ENCODE assay signal across 8 cellular contexts in the genomic region with DNA sequence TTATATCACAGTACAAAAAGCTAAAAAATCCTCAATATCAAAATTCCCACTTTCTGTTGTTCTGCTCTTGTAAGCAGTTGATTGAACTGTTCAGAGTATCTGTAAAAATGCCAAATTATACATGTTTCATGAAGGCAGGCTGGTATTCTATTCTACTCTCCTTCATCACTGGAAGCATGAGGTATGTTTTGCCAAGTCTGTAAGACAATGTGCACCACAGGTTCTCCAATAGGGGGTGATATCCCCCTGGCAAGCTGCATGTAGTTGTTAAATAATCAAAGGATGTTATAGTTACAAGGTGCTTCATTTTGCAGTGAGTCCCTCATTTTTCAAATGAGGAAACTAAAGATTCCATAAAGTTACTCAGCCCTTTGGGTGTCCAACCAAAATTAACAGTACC. TPM values are rescaled to one million over a fixed set of nuclear protein-coding genes. Genes with fewer than 3 reads are reported as not detected.
A peak's percentile ranks its signal among the peaks of the same experiment; 100 is the strongest.
DNase-seq lines count a peak whose midpoint lies in the region; ATAC-seq and TF ChIP-seq lines count a peak whose summit lies in the region.

No MANE protein-coding gene starts in this region.

- H3K27me3 Mint-ChIP-seq in CD4-positive, CD25-positive, alpha-beta regulatory T cell: no peaks in the 10 kb centered on the region
- H3K27me3 Mint-ChIP-seq in GM23338 (ENCODE audit: insufficient read depth, low read depth, poor library complexity): peaks cover 3% of the 10 kb centered on the region

- TF ChIP-seq CTCF in GM23338 (conservative IDR thresholded peaks at IDR 0.05; ENCODE audit: low read depth in 2 of 2) (peak; percentile 64 to 67), WI38 (IDR thresholded peaks at IDR 0.05; ENCODE audit: low read depth, low read length) (peak; percentile 30; the same call in 1 of the 2 replicates)

- H3K4me3 ChIP-seq in CD4-positive, CD25-positive, alpha-beta regulatory T cell (ENCODE audit: low read depth, low read length): no peak overlapping the region
- no peak overlapping the region for H3K4me3 ChIP-seq in GM23338
- no peak overlapping the region for H3K4me3 ChIP-seq in WI38 (ENCODE audit: low read depth, low read length)

- no peaks in the 10 kb centered on the region for H3F3A ChIP-seq in GM23338 (replicated peaks; ENCODE audit: low read depth)

- peaks cover 14% of the 10 kb centered on the region; the same call in 1 of the 2 replicates for H4K20me1 ChIP-seq in GM23338 (replicated peaks; ENCODE audit: insufficient read depth)

- no peaks in the 10 kb centered on the region for H3K9me3 Mint-ChIP-seq in CD4-positive, CD25-positive, alpha-beta regulatory T cell
- no peaks in the 10 kb centered on the region for H3K9me3 Mint-ChIP-seq in GM23338

- DNase-seq in CD4-positive, CD25-positive, alpha-beta regulatory T cell: peak in 2 of 3 donors; percentile 40 to 52
- DNase-seq in GM23338 (ENCODE audit: low spot score): peak; percentile 44
- peak; percentile 54 for DNase-seq in left kidney (ENCODE audit: low read depth, low spot score)
- DNase-seq in activated effector memory CD4-positive, alpha-beta T cell treated with anti-CD3 and anti-CD28 coated beads, Interleukin-2, amount 50 U/mL, for 16 hours: no peak

- H3K9me2 ChIP-seq in GM23338 (ENCODE audit: insufficient read depth): no peaks in the 10 kb centered on the region

- H3K4me1 ChIP-seq in CD4-positive, CD25-positive, alpha-beta regulatory T cell (ENCODE audit: control insufficient read depth, insufficient read depth, low read length, poor library complexity, severe bottlenecking): peaks cover 39% of the 10 kb centered on the region
- no peaks in the 10 kb centered on the region for H3K4me1 ChIP-seq in GM23338 (ENCODE audit: insufficient read depth)

- H2AFZ ChIP-seq in GM23338: no peak overlapping the region

- no peaks in the 10 kb centered on the region for H3K27me3 ChIP-seq in CD4-positive, CD25-positive, alpha-beta regulatory T cell (ENCODE audit: control insufficient read depth, insufficient read depth, low read length)
- H3K27me3 ChIP-seq in GM23338 (ENCODE audit: insufficient read depth): no peaks in the 10 kb centered on the region

- H3K36me3 ChIP-seq in CD4-positive, CD25-positive, alpha-beta regulatory T cell (ENCODE audit: control insufficient read depth, insufficient read depth, low read length): peaks cover 19% of the 10 kb centered on the region
- H3K36me3 ChIP-seq in GM23338 (ENCODE audit: insufficient read depth): peaks cover 7% of the 10 kb centered on the region; the same call in 1 of the 2 replicates

- H3K27ac ChIP-seq in CD4-positive, CD25-positive, alpha-beta regulatory T cell (ENCODE audit: insufficient read depth, low read length, poor library complexity, severe bottlenecking): no peak overlapping the region
- H3K27ac ChIP-seq in GM23338 (ENCODE audit: low read depth): no peak overlapping the region

- H3K79me2 ChIP-seq in GM23338 (replicated peaks; ENCODE audit: insufficient read depth): peaks cover 33% of the 10 kb centered on the region

- no peak overlapping the region for H3K4me2 ChIP-seq in GM23338

- H3K27ac Mint-ChIP-seq in CD4-positive, CD25-positive, alpha-beta regulatory T cell: peak overlapping the region in 1 of 3 donors; percentile 33
- no peak overlapping the region for H3K27ac Mint-ChIP-seq in GM23338

- peak; percentile 48 to 66 for ATAC-seq in CD4-positive, CD25-positive, alpha-beta regulatory T cell (ENCODE audit: low read depth in 2 of 2)
- ATAC-seq in GM23338 (peak; percentile 64), GM18517 (IDR thresholded peaks at IDR 0.05; ENCODE audit: unreplicated experiment) (no peak), HG02571 (IDR thresholded peaks at IDR 0.05; ENCODE audit: unreplicated experiment) (no peak), HG03175 (IDR thresholded peaks at IDR 0.05; ENCODE audit: unreplicated experiment) (no peak)

- no peaks in the 10 kb centered on the region for H3K9me3 ChIP-seq in CD4-positive, CD25-positive, alpha-beta regulatory T cell (ENCODE audit: control insufficient read depth in 2 of 2, low read length in 2 of 2)

- peaks cover 44 to 76% (median 58%) of the 10 kb centered on the region in 4 donors for H3K4me1 Mint-ChIP-seq in CD4-positive, CD25-positive, alpha-beta regulatory T cell
- H3K4me1 Mint-ChIP-seq in GM23338: peaks cover 3% of the 10 kb centered on the region; the same call in 1 of the 3 replicates

- peaks cover 20% of the 10 kb centered on the region for H3K36me3 Mint-ChIP-seq in CD4-positive, CD25-positive, alpha-beta regulatory T cell
- H3K36me3 Mint-ChIP-seq in GM23338 (ENCODE audit: low read depth): peaks cover 20% of the 10 kb centered on the region

- peak overlapping the region in 1 of 4 donors; percentile 23 for H3K4me3 Mint-ChIP-seq in CD4-positive, CD25-positive, alpha-beta regulatory T cell
- H3K4me3 Mint-ChIP-seq in GM23338: no peak overlapping the region

TF ChIP-seq in GM23338, 12 proteins besides CTCF, POLR2A, EP300 and RAD21:
- no peak for TF ChIP-seq ZNF114 (CRISPR knock-in tag; IDR thresholded peaks at IDR 0.05)
- TF ChIP-seq, protein P1, sequence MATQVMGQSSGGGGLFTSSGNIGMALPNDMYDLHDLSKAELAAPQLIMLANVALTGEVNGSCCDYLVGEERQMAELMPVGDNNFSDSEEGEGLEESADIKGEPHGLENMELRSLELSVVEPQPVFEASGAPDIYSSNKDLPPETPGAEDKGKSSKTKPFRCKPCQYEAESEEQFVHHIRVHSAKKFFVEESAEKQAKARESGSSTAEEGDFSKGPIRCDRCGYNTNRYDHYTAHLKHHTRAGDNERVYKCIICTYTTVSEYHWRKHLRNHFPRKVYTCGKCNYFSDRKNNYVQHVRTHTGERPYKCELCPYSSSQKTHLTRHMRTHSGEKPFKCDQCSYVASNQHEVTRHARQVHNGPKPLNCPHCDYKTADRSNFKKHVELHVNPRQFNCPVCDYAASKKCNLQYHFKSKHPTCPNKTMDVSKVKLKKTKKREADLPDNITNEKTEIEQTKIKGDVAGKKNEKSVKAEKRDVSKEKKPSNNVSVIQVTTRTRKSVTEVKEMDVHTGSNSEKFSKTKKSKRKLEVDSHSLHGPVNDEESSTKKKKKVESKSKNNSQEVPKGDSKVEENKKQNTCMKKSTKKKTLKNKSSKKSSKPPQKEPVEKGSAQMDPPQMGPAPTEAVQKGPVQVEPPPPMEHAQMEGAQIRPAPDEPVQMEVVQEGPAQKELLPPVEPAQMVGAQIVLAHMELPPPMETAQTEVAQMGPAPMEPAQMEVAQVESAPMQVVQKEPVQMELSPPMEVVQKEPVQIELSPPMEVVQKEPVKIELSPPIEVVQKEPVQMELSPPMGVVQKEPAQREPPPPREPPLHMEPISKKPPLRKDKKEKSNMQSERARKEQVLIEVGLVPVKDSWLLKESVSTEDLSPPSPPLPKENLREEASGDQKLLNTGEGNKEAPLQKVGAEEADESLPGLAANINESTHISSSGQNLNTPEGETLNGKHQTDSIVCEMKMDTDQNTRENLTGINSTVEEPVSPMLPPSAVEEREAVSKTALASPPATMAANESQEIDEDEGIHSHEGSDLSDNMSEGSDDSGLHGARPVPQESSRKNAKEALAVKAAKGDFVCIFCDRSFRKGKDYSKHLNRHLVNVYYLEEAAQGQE (IDR thresholded peaks at IDR 0.05; ENCODE audit: unreplicated experiment): no peak
- TF ChIP-seq JUNB (IDR thresholded peaks at IDR 0.05; ENCODE audit: unreplicated experiment): no peak
- no peak for TF ChIP-seq ZNF331 (CRISPR knock-in tag; IDR thresholded peaks at IDR 0.05; ENCODE audit: low read depth)
- no peak for TF ChIP-seq ETS1 (IDR thresholded peaks at IDR 0.05)

RNA-seq across cellular contexts. Expression of gene NEK9, which starts 15.1 kb away (rescaled TPM):
- total RNA-seq in CD4-positive, CD25-positive, alpha-beta regulatory T cell: 58.4 TPM
- 10 to 100 TPM; 10.8 to 14.4 (median 12.6) TPM for polyA plus RNA-seq in CD4-positive, CD25-positive, alpha-beta regulatory T cell
- 31.1 and 37.3 TPM in 2 replicates for total RNA-seq in GM23338 (2014; rRNA removed; shearing (Covaris generic))
- polyA plus RNA-seq in GM23338 (2016; fragmentation: Nextera tagmentation; extraction: Ambion mirVana): 13.9 and 16.3 TPM in 2 replicates

RNA-seq across cellular contexts. Expression of gene TMED10, which starts 34.4 kb away (rescaled TPM):
- 128 TPM for total RNA-seq in CD4-positive, CD25-positive, alpha-beta regulatory T cell
- polyA plus RNA-seq in CD4-positive, CD25-positive, alpha-beta regulatory T cell: 100 to 1,000 TPM; 238 to 265 (median 250) TPM
- 196 and 237 TPM in 2 replicates for total RNA-seq in GM23338 (2014; rRNA removed; shearing (Covaris generic))
- polyA plus RNA-seq in GM23338 (2016; fragmentation: Nextera tagmentation; extraction: Ambion mirVana): 144 and 180 TPM in 2 replicates

Comparison
In these comparisons a context has a peak if more than half of its experiments do, and no peak if none do; other contexts are left out.
1. ATAC-seq: peak in CD4-positive, CD25-positive, alpha-beta regulatory T cell (2 of 2) and GM23338 (single experiment); none in GM18517 (single experiment), HG02571 (single experiment) and HG03175 (single experiment).